In genomic region chr6:41430875-41431274, GRCh38 we compare ENCODE assay signal across 12 cellular contexts.
A peak's percentile ranks its signal among the peaks of the same experiment; 100 is the strongest.
DNase-seq lines count a peak whose midpoint lies in the region; ATAC-seq, FAIRE-seq and TF ChIP-seq lines count a peak whose summit lies in the region.
"Had no signal": no experiment of that assay in that cellular context is flagged by ENCODE, and none has a peak within 500 bp of the region (broad histone marks: within the 10 kb centered on the region; RNA-seq: fewer than 3 reads in every experiment).

No MANE protein-coding gene starts in this region.

- peaks cover 9 to 13% (median 13%) of the 10 kb centered on the region in 3 donors for H3K4me1 Mint-ChIP-seq in CD8-positive, alpha-beta memory T cell

- no peaks in the 10 kb centered on the region for H3K36me3 ChIP-seq in RWPE2 (ENCODE audit: low read depth)
- H3K36me3 ChIP-seq in vagina = no peaks in the 10 kb centered on the region
- H3K36me3 ChIP-seq in CD8-positive, alpha-beta memory T cell (ENCODE audit: insufficient read depth, low read length) = no peaks in the 10 kb centered on the region

- intact Hi-C loops in vagina (cut with DNase I) = no loop called here

- POLR2A ChIA-PET in CD8-positive, alpha-beta memory T cell (lab: Charles Lee) = no interaction called here

- peaks cover 24 to 39% of the 10 kb centered on the region in 2 donors for H3K27me3 Mint-ChIP-seq in CD8-positive, alpha-beta memory T cell

- H3K4me3 ChIP-seq in RWPE2 (ENCODE audit: severe bottlenecking) (no peak overlapping the region), vagina (no peak overlapping the region)
- H3K4me3 ChIP-seq in CD8-positive, alpha-beta memory T cell (ENCODE audit: low read length) = no peak overlapping the region

- TF ChIP-seq POLR2A in vagina (IDR thresholded peaks at IDR 0.05) = no peak

- no peak overlapping the region for H3K4me3 Mint-ChIP-seq in CD8-positive, alpha-beta memory T cell
- H3K4me3 Mint-ChIP-seq: activated naive CD4-positive, alpha-beta T cell treated with anti-CD3 and anti-CD28 coated beads for 36 hours; T-helper 1 cell treated with Interleukin-12 subunit alpha and Interleukin-12 subunit beta and Interleukin-4 antibody, amounts not matched to agents 30 μg/mL and 1 μg/mL, for 36 hours had no signal

- ATAC-seq in RWPE2 (ENCODE audit: low read depth) = peak; percentile 64
- ATAC-seq: sciatic nerve had no signal

- no peak overlapping the region for H3K27ac ChIP-seq in RWPE2 (ENCODE audit: poor library complexity, severe bottlenecking)
- no peak overlapping the region for H3K27ac ChIP-seq in vagina
- H3K27ac ChIP-seq in CD8-positive, alpha-beta memory T cell (ENCODE audit: low read depth, low read length) = no peak overlapping the region

- DNase-seq in SIG-M5 treated with dmso at 0.1 percent for 504 hours (lab: John Stamatoyannopoulos, UW; ENCODE audit: unreplicated experiment) = peak; percentile 17
- DNase-seq in SIG-M5 (lab: John Stamatoyannopoulos, UW) = no peak
- no peak for DNase-seq in RWPE2 (ENCODE audit: low spot score)
- peak; percentile 26 for DNase-seq in fibroblast of peridontal ligament (ENCODE audit: extremely low read depth)
- DNase-seq in urothelium cell line (ENCODE audit: low spot score) = peak; percentile 69
- DNase-seq in vagina (ENCODE audit: extremely low spot score in 2 of 2) = no peak
- DNase-seq in NCI-H2081 treated with DMSO at 0.1 percent for 48 hours (lab: John Stamatoyannopoulos, UW) = no peak
- no peak for DNase-seq in CD8-positive, alpha-beta memory T cell
- DNase-seq: activated naive CD4-positive, alpha-beta T cell treated with anti-CD3 and anti-CD28 coated beads for 36 hours had no signal

- peak; percentile 69 for FAIRE-seq in urothelium cell line (lab: Jason Lieb, UNC)
- FAIRE-seq: A204.1 had no signal

- peaks cover 15% of the 10 kb centered on the region for H3K4me1 ChIP-seq in RWPE2 (ENCODE audit: insufficient read depth, poor library complexity, severe bottlenecking)
- peaks cover 28% of the 10 kb centered on the region for H3K4me1 ChIP-seq in vagina
- H3K4me1 ChIP-seq in CD8-positive, alpha-beta memory T cell (ENCODE audit: insufficient read depth, low read length) = peaks cover 21% of the 10 kb centered on the region

- no peaks in the 10 kb centered on the region for H3K36me3 Mint-ChIP-seq in CD8-positive, alpha-beta memory T cell

- CTCF ChIA-PET in CD8-positive, alpha-beta memory T cell (lab: Charles Lee) = interaction anchor here (0.5 to 0.7 kb wide), 2 partner anchors 10 to 118 kb away, joined by 3 read pairs; no protein-coding TSS in a partner anchor

- no peak overlapping the region for H3K27ac Mint-ChIP-seq in CD8-positive, alpha-beta memory T cell
- H3K27ac Mint-ChIP-seq: activated naive CD4-positive, alpha-beta T cell treated with anti-CD3 and anti-CD28 coated beads for 36 hours; T-helper 1 cell treated with Interleukin-12 subunit alpha and Interleukin-12 subunit beta and Interleukin-4 antibody, amounts not matched to agents 30 μg/mL and 1 μg/mL, for 36 hours had no signal

- no peaks in the 10 kb centered on the region for H3K9me3 ChIP-seq in RWPE2 (ENCODE audit: severe bottlenecking)
- no peaks in the 10 kb centered on the region for H3K9me3 ChIP-seq in vagina
- H3K9me3 ChIP-seq in CD8-positive, alpha-beta memory T cell (ENCODE audit: low read length) = no peaks in the 10 kb centered on the region

- H3K9me3 Mint-ChIP-seq in CD8-positive, alpha-beta memory T cell = no peaks in the 10 kb centered on the region
- H3K9me3 Mint-ChIP-seq: activated naive CD4-positive, alpha-beta T cell treated with anti-CD3 and anti-CD28 coated beads for 36 hours; T-helper 1 cell treated with Interleukin-12 subunit alpha and Interleukin-12 subunit beta and Interleukin-4 antibody, amounts not matched to agents 30 μg/mL and 1 μg/mL, for 36 hours had no signal

- H3K27me3 ChIP-seq in RWPE2 (ENCODE audit: insufficient read depth, poor library complexity, severe bottlenecking) = peaks cover 15% of the 10 kb centered on the region
- no peaks in the 10 kb centered on the region for H3K27me3 ChIP-seq in vagina
- H3K27me3 ChIP-seq in CD8-positive, alpha-beta memory T cell (ENCODE audit: insufficient read depth, low read length, poor library complexity, severe bottlenecking) = peaks cover 27% of the 10 kb centered on the region

- TF ChIP-seq CTCF in RWPE2 (IDR thresholded peaks at IDR 0.05; ENCODE audit: poor library complexity, severe bottlenecking) (no peak), vagina (IDR thresholded peaks at IDR 0.05) (no peak)

Comparison
In these comparisons a context has a peak if more than half of its experiments do, and no peak if none do; other contexts are left out.
1. DNase-seq: peak in SIG-M5 treated with dmso at 0.1 percent for 504 hours (single experiment), fibroblast of peridontal ligament (single experiment) and urothelium cell line (single experiment); none in SIG-M5 (single experiment), RWPE2 (single experiment), vagina (0 of 2), NCI-H2081 treated with DMSO at 0.1 percent for 48 hours (single experiment) and CD8-positive, alpha-beta memory T cell (0 of 5).